ENCODE assay signal across 1 cellular context in the genomic region with DNA sequence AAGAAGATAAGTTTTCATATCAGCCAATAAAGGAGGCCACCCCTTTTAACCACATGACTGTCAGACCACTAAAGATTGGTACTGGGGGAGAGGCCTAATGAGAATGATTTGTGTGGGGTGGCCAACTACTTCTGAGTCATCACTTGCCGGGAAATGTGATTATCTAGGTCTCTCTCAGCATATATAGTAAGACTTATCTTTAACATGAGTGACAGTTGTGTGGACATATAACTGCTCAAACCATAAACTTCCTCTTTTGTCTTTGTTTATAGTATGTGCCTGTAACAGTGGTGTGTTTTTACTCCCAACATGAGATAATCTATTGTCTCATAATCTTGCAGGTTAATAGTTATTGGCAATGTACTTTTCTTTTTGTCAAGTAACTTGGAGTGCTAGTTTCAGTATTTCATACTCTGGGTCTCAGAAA.
TF ChIP-seq lines count a peak whose summit lies in the region.

No MANE protein-coding gene starts in this region.

TF ChIP-seq in K562, 482 proteins besides CTCF, POLR2A, EP300 and RAD21 (continued from another document and continues in another):
- TF ChIP-seq, protein P1, sequence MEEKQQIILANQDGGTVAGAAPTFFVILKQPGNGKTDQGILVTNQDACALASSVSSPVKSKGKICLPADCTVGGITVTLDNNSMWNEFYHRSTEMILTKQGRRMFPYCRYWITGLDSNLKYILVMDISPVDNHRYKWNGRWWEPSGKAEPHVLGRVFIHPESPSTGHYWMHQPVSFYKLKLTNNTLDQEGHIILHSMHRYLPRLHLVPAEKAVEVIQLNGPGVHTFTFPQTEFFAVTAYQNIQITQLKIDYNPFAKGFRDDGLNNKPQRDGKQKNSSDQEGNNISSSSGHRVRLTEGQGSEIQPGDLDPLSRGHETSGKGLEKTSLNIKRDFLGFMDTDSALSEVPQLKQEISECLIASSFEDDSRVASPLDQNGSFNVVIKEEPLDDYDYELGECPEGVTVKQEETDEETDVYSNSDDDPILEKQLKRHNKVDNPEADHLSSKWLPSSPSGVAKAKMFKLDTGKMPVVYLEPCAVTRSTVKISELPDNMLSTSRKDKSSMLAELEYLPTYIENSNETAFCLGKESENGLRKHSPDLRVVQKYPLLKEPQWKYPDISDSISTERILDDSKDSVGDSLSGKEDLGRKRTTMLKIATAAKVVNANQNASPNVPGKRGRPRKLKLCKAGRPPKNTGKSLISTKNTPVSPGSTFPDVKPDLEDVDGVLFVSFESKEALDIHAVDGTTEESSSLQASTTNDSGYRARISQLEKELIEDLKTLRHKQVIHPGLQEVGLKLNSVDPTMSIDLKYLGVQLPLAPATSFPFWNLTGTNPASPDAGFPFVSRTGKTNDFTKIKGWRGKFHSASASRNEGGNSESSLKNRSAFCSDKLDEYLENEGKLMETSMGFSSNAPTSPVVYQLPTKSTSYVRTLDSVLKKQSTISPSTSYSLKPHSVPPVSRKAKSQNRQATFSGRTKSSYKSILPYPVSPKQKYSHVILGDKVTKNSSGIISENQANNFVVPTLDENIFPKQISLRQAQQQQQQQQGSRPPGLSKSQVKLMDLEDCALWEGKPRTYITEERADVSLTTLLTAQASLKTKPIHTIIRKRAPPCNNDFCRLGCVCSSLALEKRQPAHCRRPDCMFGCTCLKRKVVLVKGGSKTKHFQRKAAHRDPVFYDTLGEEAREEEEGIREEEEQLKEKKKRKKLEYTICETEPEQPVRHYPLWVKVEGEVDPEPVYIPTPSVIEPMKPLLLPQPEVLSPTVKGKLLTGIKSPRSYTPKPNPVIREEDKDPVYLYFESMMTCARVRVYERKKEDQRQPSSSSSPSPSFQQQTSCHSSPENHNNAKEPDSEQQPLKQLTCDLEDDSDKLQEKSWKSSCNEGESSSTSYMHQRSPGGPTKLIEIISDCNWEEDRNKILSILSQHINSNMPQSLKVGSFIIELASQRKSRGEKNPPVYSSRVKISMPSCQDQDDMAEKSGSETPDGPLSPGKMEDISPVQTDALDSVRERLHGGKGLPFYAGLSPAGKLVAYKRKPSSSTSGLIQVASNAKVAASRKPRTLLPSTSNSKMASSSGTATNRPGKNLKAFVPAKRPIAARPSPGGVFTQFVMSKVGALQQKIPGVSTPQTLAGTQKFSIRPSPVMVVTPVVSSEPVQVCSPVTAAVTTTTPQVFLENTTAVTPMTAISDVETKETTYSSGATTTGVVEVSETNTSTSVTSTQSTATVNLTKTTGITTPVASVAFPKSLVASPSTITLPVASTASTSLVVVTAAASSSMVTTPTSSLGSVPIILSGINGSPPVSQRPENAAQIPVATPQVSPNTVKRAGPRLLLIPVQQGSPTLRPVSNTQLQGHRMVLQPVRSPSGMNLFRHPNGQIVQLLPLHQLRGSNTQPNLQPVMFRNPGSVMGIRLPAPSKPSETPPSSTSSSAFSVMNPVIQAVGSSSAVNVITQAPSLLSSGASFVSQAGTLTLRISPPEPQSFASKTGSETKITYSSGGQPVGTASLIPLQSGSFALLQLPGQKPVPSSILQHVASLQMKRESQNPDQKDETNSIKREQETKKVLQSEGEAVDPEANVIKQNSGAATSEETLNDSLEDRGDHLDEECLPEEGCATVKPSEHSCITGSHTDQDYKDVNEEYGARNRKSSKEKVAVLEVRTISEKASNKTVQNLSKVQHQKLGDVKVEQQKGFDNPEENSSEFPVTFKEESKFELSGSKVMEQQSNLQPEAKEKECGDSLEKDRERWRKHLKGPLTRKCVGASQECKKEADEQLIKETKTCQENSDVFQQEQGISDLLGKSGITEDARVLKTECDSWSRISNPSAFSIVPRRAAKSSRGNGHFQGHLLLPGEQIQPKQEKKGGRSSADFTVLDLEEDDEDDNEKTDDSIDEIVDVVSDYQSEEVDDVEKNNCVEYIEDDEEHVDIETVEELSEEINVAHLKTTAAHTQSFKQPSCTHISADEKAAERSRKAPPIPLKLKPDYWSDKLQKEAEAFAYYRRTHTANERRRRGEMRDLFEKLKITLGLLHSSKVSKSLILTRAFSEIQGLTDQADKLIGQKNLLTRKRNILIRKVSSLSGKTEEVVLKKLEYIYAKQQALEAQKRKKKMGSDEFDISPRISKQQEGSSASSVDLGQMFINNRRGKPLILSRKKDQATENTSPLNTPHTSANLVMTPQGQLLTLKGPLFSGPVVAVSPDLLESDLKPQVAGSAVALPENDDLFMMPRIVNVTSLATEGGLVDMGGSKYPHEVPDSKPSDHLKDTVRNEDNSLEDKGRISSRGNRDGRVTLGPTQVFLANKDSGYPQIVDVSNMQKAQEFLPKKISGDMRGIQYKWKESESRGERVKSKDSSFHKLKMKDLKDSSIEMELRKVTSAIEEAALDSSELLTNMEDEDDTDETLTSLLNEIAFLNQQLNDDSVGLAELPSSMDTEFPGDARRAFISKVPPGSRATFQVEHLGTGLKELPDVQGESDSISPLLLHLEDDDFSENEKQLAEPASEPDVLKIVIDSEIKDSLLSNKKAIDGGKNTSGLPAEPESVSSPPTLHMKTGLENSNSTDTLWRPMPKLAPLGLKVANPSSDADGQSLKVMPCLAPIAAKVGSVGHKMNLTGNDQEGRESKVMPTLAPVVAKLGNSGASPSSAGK (IDR thresholded peaks at IDR 0.05) = no peak
- TF ChIP-seq ZNF561 (CRISPR knock-in tag; conservative IDR thresholded peaks at IDR 0.05) = no peak
- no peak for TF ChIP-seq SNIP1 (IDR thresholded peaks at IDR 0.05; ENCODE audit: low read depth)
- TF ChIP-seq MEF2A (IDR thresholded peaks at IDR 0.05; ENCODE audit: control insufficient read depth, low read depth, low read length) = no peak
- TF ChIP-seq ATF1 (CRISPR knock-in tag; IDR thresholded peaks at IDR 0.05) = no peak
- TF ChIP-seq ATF1 (tag; IDR thresholded peaks at IDR 0.05) = peak; percentile 74
- TF ChIP-seq ZNF175 (CRISPR knock-in tag; IDR thresholded peaks at IDR 0.05; ENCODE audit: low read depth) = peak; percentile 69; the same call in 1 of the 2 replicates
- TF ChIP-seq, protein P2, sequence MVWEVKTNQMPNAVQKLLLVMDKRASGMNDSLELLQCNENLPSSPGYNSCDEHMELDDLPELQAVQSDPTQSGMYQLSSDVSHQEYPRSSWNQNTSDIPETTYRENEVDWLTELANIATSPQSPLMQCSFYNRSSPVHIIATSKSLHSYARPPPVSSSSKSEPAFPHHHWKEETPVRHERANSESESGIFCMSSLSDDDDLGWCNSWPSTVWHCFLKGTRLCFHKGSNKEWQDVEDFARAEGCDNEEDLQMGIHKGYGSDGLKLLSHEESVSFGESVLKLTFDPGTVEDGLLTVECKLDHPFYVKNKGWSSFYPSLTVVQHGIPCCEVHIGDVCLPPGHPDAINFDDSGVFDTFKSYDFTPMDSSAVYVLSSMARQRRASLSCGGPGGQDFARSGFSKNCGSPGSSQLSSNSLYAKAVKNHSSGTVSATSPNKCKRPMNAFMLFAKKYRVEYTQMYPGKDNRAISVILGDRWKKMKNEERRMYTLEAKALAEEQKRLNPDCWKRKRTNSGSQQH (CRISPR knock-in tag; IDR thresholded peaks at IDR 0.05) = no peak
- no peak for TF ChIP-seq FOXJ3 (CRISPR knock-in tag; IDR thresholded peaks at IDR 0.05)
- TF ChIP-seq NFIX (CRISPR knock-in tag; IDR thresholded peaks at IDR 0.05; ENCODE audit: low read depth) = no peak
- no peak for TF ChIP-seq MIER1 (IDR thresholded peaks at IDR 0.05; ENCODE audit: low read depth)
- no peak for TF ChIP-seq CAMTA2 (CRISPR knock-in tag; conservative IDR thresholded peaks at IDR 0.05)
- TF ChIP-seq ELF4 (CRISPR knock-in tag; IDR thresholded peaks at IDR 0.05) = peak; percentile 55; the same call in 1 of the 2 replicates
- no peak for TF ChIP-seq ZNF121 (CRISPR knock-in tag; conservative IDR thresholded peaks at IDR 0.05)
- TF ChIP-seq RHOXF2B (CRISPR knock-in tag; conservative IDR thresholded peaks at IDR 0.05) = no peak
- TF ChIP-seq FIP1L1 (IDR thresholded peaks at IDR 0.05; ENCODE audit: low read depth, low read length, poor library complexity, severe bottlenecking) = no peak
- TF ChIP-seq YY1 (IDR thresholded peaks at IDR 0.05; ENCODE audit: borderline replicate concordance in 1 of 3, control insufficient read depth in 1 of 3, extremely low read depth in 1 of 3, insufficient read depth in 3 of 3, insufficient read length in 1 of 3, insufficient replicate concordance in 2 of 3, low read depth in 1 of 3, low read length in 2 of 3) = no peak
- TF ChIP-seq FOXA3 (CRISPR knock-in tag; conservative IDR thresholded peaks at IDR 0.05 in 1 of 2, IDR thresholded peaks at IDR 0.05 in 1 of 2) = peak in 1 of 2 experiments; percentile 77; a peak in 2 of 4 replicates
- TF ChIP-seq FUS (optimal IDR thresholded peaks at IDR 0.05; ENCODE audit: low read depth, low read length) = no peak
- TF ChIP-seq C11orf30 (IDR thresholded peaks at IDR 0.05; ENCODE audit: low read depth) = peak; percentile 75
- TF ChIP-seq, protein P3, sequence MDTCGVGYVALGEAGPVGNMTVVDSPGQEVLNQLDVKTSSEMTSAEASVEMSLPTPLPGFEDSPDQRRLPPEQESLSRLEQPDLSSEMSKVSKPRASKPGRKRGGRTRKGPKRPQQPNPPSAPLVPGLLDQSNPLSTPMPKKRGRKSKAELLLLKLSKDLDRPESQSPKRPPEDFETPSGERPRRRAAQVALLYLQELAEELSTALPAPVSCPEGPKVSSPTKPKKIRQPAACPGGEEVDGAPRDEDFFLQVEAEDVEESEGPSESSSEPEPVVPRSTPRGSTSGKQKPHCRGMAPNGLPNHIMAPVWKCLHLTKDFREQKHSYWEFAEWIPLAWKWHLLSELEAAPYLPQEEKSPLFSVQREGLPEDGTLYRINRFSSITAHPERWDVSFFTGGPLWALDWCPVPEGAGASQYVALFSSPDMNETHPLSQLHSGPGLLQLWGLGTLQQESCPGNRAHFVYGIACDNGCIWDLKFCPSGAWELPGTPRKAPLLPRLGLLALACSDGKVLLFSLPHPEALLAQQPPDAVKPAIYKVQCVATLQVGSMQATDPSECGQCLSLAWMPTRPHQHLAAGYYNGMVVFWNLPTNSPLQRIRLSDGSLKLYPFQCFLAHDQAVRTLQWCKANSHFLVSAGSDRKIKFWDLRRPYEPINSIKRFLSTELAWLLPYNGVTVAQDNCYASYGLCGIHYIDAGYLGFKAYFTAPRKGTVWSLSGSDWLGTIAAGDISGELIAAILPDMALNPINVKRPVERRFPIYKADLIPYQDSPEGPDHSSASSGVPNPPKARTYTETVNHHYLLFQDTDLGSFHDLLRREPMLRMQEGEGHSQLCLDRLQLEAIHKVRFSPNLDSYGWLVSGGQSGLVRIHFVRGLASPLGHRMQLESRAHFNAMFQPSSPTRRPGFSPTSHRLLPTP (IDR thresholded peaks at IDR 0.05; ENCODE audit: borderline replicate concordance, extremely low read depth, insufficient read length) = no peak
- TF ChIP-seq TSC22D4 (tag; IDR thresholded peaks at IDR 0.05) = no peak
- peak; percentile 72 for TF ChIP-seq CXXC5 (CRISPR knock-in tag; IDR thresholded peaks at IDR 0.05)
- TF ChIP-seq MCM5 (IDR thresholded peaks at IDR 0.05; ENCODE audit: low read depth) = no peak
- no peak for TF ChIP-seq HNRNPL (IDR thresholded peaks at IDR 0.05; ENCODE audit: low read depth, low read length)
- peak; percentile 96 for TF ChIP-seq SMARCC2 (IDR thresholded peaks at IDR 0.05; ENCODE audit: low read depth)
- TF ChIP-seq JUN (IDR thresholded peaks at IDR 0.05; ENCODE audit: borderline replicate concordance, low read depth, low read length) = peak; percentile 97
- TF ChIP-seq JUN (CRISPR knock-in tag; IDR thresholded peaks at IDR 0.05; ENCODE audit: borderline replicate concordance) = no peak
- TF ChIP-seq POLR2AphosphoS2 (IDR thresholded peaks at IDR 0.05; ENCODE audit: low read length) = no peak
- TF ChIP-seq POLR2G (IDR thresholded peaks at IDR 0.05; ENCODE audit: low read depth, low read length) = no peak
- no peak for TF ChIP-seq NEUROD1 (IDR thresholded peaks at IDR 0.05; ENCODE audit: borderline replicate concordance, low read depth, low read length, partially characterized antibody)
- peak; percentile 69 for TF ChIP-seq MAFK (IDR thresholded peaks at IDR 0.05; ENCODE audit: low read length)
- TF ChIP-seq HDGF (IDR thresholded peaks at IDR 0.05) = no peak
- peak; percentile 87 to 99 for TF ChIP-seq RCOR1 (IDR thresholded peaks at IDR 0.05; ENCODE audit: borderline replicate concordance in 1 of 2, low read depth in 2 of 2, low read length in 2 of 2)
- TF ChIP-seq, protein P4, sequence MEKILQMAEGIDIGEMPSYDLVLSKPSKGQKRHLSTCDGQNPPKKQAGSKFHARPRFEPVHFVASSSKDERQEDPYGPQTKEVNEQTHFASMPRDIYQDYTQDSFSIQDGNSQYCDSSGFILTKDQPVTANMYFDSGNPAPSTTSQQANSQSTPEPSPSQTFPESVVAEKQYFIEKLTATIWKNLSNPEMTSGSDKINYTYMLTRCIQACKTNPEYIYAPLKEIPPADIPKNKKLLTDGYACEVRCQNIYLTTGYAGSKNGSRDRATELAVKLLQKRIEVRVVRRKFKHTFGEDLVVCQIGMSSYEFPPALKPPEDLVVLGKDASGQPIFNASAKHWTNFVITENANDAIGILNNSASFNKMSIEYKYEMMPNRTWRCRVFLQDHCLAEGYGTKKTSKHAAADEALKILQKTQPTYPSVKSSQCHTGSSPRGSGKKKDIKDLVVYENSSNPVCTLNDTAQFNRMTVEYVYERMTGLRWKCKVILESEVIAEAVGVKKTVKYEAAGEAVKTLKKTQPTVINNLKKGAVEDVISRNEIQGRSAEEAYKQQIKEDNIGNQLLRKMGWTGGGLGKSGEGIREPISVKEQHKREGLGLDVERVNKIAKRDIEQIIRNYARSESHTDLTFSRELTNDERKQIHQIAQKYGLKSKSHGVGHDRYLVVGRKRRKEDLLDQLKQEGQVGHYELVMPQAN (IDR thresholded peaks at IDR 0.05; ENCODE audit: borderline replicate concordance) = no peak
- TF ChIP-seq, protein P5, sequence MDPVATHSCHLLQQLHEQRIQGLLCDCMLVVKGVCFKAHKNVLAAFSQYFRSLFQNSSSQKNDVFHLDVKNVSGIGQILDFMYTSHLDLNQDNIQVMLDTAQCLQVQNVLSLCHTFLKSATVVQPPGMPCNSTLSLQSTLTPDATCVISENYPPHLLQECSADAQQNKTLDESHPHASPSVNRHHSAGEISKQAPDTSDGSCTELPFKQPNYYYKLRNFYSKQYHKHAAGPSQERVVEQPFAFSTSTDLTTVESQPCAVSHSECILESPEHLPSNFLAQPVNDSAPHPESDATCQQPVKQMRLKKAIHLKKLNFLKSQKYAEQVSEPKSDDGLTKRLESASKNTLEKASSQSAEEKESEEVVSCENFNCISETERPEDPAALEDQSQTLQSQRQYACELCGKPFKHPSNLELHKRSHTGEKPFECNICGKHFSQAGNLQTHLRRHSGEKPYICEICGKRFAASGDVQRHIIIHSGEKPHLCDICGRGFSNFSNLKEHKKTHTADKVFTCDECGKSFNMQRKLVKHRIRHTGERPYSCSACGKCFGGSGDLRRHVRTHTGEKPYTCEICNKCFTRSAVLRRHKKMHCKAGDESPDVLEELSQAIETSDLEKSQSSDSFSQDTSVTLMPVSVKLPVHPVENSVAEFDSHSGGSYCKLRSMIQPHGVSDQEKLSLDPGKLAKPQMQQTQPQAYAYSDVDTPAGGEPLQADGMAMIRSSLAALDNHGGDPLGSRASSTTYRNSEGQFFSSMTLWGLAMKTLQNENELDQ (CRISPR knock-in tag; IDR thresholded peaks at IDR 0.05; ENCODE audit: borderline replicate concordance) = no peak
- TF ChIP-seq TFAM (CRISPR knock-in tag; conservative IDR thresholded peaks at IDR 0.05) = no peak
- TF ChIP-seq ZNF311 (CRISPR knock-in tag; IDR thresholded peaks at IDR 0.05) = 0 out of 2 replicates have a peak, but pooled peaks have one; percentile 60
- no peak for TF ChIP-seq KDM4B (IDR thresholded peaks at IDR 0.05; ENCODE audit: borderline replicate concordance in 2 of 2, low read depth in 1 of 2)
- no peak for TF ChIP-seq ZNF274 (IDR thresholded peaks at IDR 0.05; ENCODE audit: borderline replicate concordance, low read depth, low read length)
- peak; percentile 45 for TF ChIP-seq FOS (IDR thresholded peaks at IDR 0.05; ENCODE audit: extremely low read depth, insufficient read length)
- TF ChIP-seq SPI1 (IDR thresholded peaks at IDR 0.05; ENCODE audit: borderline replicate concordance, low read depth, low read length) = no peak
- peak; percentile 70 to 87 for TF ChIP-seq TRIM24 (IDR thresholded peaks at IDR 0.05)
- TF ChIP-seq NELFE (IDR thresholded peaks at IDR 0.05; ENCODE audit: insufficient read depth, insufficient read length) = no peak
- TF ChIP-seq ZKSCAN1 (IDR thresholded peaks at IDR 0.05; ENCODE audit: low read depth, low read length) = no peak
